1 cellular context compared by ENCODE assay signal in genomic region chr1:116628448-116628847, GRCh38.
A peak's percentile ranks its signal among the peaks of the same experiment; 100 is the strongest.
TF ChIP-seq lines count a peak whose summit lies in the region.

No MANE protein-coding gene starts in this region.

TF ChIP-seq in GM12878, 131 proteins besides CTCF, POLR2A, EP300 and RAD21 (continued from another document):
- no peak for TF ChIP-seq PML (IDR thresholded peaks at IDR 0.05; ENCODE audit: low read length)
- TF ChIP-seq NR2C2 (IDR thresholded peaks at IDR 0.05; ENCODE audit: borderline replicate concordance, control insufficient read depth, insufficient read length, low read depth) = no peak
- TF ChIP-seq BMI1 (IDR thresholded peaks at IDR 0.05; ENCODE audit: borderline replicate concordance) = 0 out of 2 replicates have a peak, but pooled peaks have one; percentile 15
- no peak for TF ChIP-seq ZNF384 (IDR thresholded peaks at IDR 0.05; ENCODE audit: borderline replicate concordance, low read depth, low read length)
- TF ChIP-seq GATAD2B (conservative IDR thresholded peaks at IDR 0.05; ENCODE audit: low read depth) = no peak
- TF ChIP-seq YBX1 (IDR thresholded peaks at IDR 0.05) = no peak
- peak; percentile 31; the same call in 1 of the 3 replicates for TF ChIP-seq POU2F2 (IDR thresholded peaks at IDR 0.05; ENCODE audit: borderline replicate concordance, low read depth, low read length)
- TF ChIP-seq MTA3 (IDR thresholded peaks at IDR 0.05; ENCODE audit: borderline replicate concordance, low read length) = no peak
- peak; percentile 87 to 89 for TF ChIP-seq BHLHE40 (IDR thresholded peaks at IDR 0.05; ENCODE audit: borderline replicate concordance in 1 of 2, low read depth in 2 of 2, low read length in 1 of 2)
- TF ChIP-seq PRDM15 (CRISPR knock-in tag; IDR thresholded peaks at IDR 0.05) = no peak
- no peak for TF ChIP-seq TBL1XR1 (IDR thresholded peaks at IDR 0.05; ENCODE audit: low read depth, low read length)
